Comparison of ENCODE assay signal across 7 cellular contexts in genomic region chr12:131070136-131070535, GRCh38.
A peak's percentile ranks its signal among the peaks of the same experiment; 100 is the strongest.
DNase-seq lines count a peak whose midpoint lies in the region; ATAC-seq, FAIRE-seq and TF ChIP-seq lines count a peak whose summit lies in the region.
"Not testable (repeated sequence)": the region's sequence is repeated elsewhere in the genome, so short reads cannot be mapped to it uniquely, and the experiment has no call there.

No MANE protein-coding gene starts in this region.

- intact Hi-C loops in cardiac septum (cut with DNase I); kidney (cut with DNase I); posterior vena cava (cut with DNase I); upper lobe of right lung (cut with DNase I): not testable (repeated sequence)

- H3K27me3 ChIP-seq in upper lobe of right lung: not testable (repeated sequence)

- peak overlapping the region; percentile 45 for H3K27ac Mint-ChIP-seq in stimulated activated effector memory CD8-positive, alpha-beta T cell treated with anti-CD3 and anti-CD28 coated beads, Interleukin-12 subunit alpha, Interleukin-12 subunit beta, amount 100 ng/mL, for 72 hours

- not testable (repeated sequence) for H3K27ac ChIP-seq in coronary artery; kidney (ENCODE audit: low read depth in 2 of 2, low read length in 2 of 2); upper lobe of right lung

- peak; percentile 10 for DNase-seq in activated CD8-positive, alpha-beta memory T cell treated with anti-CD3 and anti-CD28 coated beads, Interleukin-2, amount 50 U/mL, for 4 hours
- DNase-seq in coronary artery (ENCODE audit: low spot score) (peak; percentile 38), cardiac septum (ENCODE audit: low spot score) (peak; percentile 19), kidney (peak; percentile 40), posterior vena cava (ENCODE audit: low spot score) (peak; percentile 56), upper lobe of right lung (peak; percentile 53)
- DNase-seq in stimulated activated effector memory CD8-positive, alpha-beta T cell treated with anti-CD3 and anti-CD28 coated beads, Interleukin-12 subunit alpha, Interleukin-12 subunit beta, amount 100 ng/mL, for 72 hours (ENCODE audit: low spot score in 2 of 2): not testable (repeated sequence)

- not testable (repeated sequence) for ATAC-seq in stimulated activated effector memory CD8-positive, alpha-beta T cell treated with anti-CD3 and anti-CD28 coated beads, Interleukin-12 subunit alpha, Interleukin-12 subunit beta, amount 100 ng/mL, for 72 hours; upper lobe of right lung

- H3K9me3 Mint-ChIP-seq in stimulated activated effector memory CD8-positive, alpha-beta T cell treated with anti-CD3 and anti-CD28 coated beads, Interleukin-12 subunit alpha, Interleukin-12 subunit beta, amount 100 ng/mL, for 72 hours: not testable (repeated sequence)

- not testable (repeated sequence) for H3K4me1 ChIP-seq in kidney (ENCODE audit: control insufficient read depth in 1 of 2, insufficient read depth in 1 of 2, low read depth in 1 of 2, low read length in 2 of 2); upper lobe of right lung

- H3K9me3 ChIP-seq in kidney (ENCODE audit: control insufficient read depth in 1 of 2, low read length in 2 of 2); upper lobe of right lung: not testable (repeated sequence)

- not testable (repeated sequence) for H3K36me3 Mint-ChIP-seq in stimulated activated effector memory CD8-positive, alpha-beta T cell treated with anti-CD3 and anti-CD28 coated beads, Interleukin-12 subunit alpha, Interleukin-12 subunit beta, amount 100 ng/mL, for 72 hours

- not testable (repeated sequence) for H3K4me3 ChIP-seq in coronary artery; kidney (ENCODE audit: low read length in 2 of 2); upper lobe of right lung

- H3K36me3 ChIP-seq in kidney (ENCODE audit: control insufficient read depth in 1 of 2, insufficient read depth in 2 of 2, low read length in 2 of 2); upper lobe of right lung: not testable (repeated sequence)

- H3K4me3 Mint-ChIP-seq in stimulated activated effector memory CD8-positive, alpha-beta T cell treated with anti-CD3 and anti-CD28 coated beads, Interleukin-12 subunit alpha, Interleukin-12 subunit beta, amount 100 ng/mL, for 72 hours: not testable (repeated sequence)

- H3K9ac ChIP-seq in kidney (ENCODE audit: low read length in 2 of 2): not testable (repeated sequence)

- not testable (repeated sequence) for H3K4me1 Mint-ChIP-seq in stimulated activated effector memory CD8-positive, alpha-beta T cell treated with anti-CD3 and anti-CD28 coated beads, Interleukin-12 subunit alpha, Interleukin-12 subunit beta, amount 100 ng/mL, for 72 hours

- not testable (repeated sequence) for TF ChIP-seq CTCF in coronary artery (IDR thresholded peaks at IDR 0.05); kidney (IDR thresholded peaks at IDR 0.05; ENCODE audit: borderline replicate concordance, extremely low read depth, insufficient read depth); upper lobe of right lung (IDR thresholded peaks at IDR 0.05)

- FAIRE-seq in kidney (lab: Jason Lieb, UNC): not testable (repeated sequence)
